Comparison of ENCODE assay signal across 8 cellular contexts in genomic region chr6:39934060-39934757, GRCh38. TPM values are rescaled to one million over a fixed set of nuclear protein-coding genes. Genes with fewer than 3 reads are reported as not detected.
A peak's percentile ranks its signal among the peaks of the same experiment; 100 is the strongest.
DNase-seq lines count a peak whose midpoint lies in the region; ATAC-seq and TF ChIP-seq lines count a peak whose summit lies in the region.

Gene MOCS1 (minus strand): TSS chr6:39934462. CDS start chr6:39934417, 45 bp downstream.

- DNase-seq in CD14-positive monocyte (ENCODE audit: low spot score) = no peak
- peak; percentile 35 for DNase-seq in KBM-7
- peak; percentile 11 to 16 for DNase-seq in activated CD4-positive, alpha-beta T cell treated with anti-CD3 and anti-CD28 coated beads for 4 hours
- peak; percentile 42 to 70 for DNase-seq in dermis microvascular lymphatic vessel endothelial cell (ENCODE audit: low read depth in 2 of 2)
- DNase-seq in left colon = peak; percentile 74 to 83
- DNase-seq in stimulated activated CD4-positive, alpha-beta T cell treated with anti-CD3 and anti-CD28 coated beads, Interleukin-12 subunit alpha, Interleukin-12 subunit beta, amount 100 ng/mL, for 4 hours = peak; percentile 46
- no peak for DNase-seq in NCI-H2107 treated with DMSO at 0.1 percent for 48 hours (lab: John Stamatoyannopoulos, UW; ENCODE audit: unreplicated experiment)

- H3K4me3 Mint-ChIP-seq in CD14-positive monocyte = peak within 1 kb of the TSS; percentile 54 to 79

- no peaks in the 10 kb centered on the region for H3K36me3 Mint-ChIP-seq in CD14-positive monocyte

- peaks cover 31 to 41% (median 36%) of the 10 kb centered on the region in 3 donors for H3K27me3 Mint-ChIP-seq in CD14-positive monocyte (ENCODE audit: low read depth in 3 of 3)

- H3K27ac Mint-ChIP-seq in CD14-positive monocyte = no peak within 1 kb of the TSS

- intact Hi-C loops in CD14-positive monocyte (cut with micrococcal nuclease) = no loop called here
- intact Hi-C loops in left colon (cut with DNase I, micrococcal nuclease) = no loop called here

- in situ Hi-C loops in KBM-7 (cut with MboI; ENCODE audit: low pct_unique_long_range_greater_than_20kb, low sequenced_read_pairs) = no loop called here

- H3K4me1 Mint-ChIP-seq in CD14-positive monocyte = peaks cover 2% of the 10 kb centered on the region

- peaks cover 0 to 9% (median 0%) of the 10 kb centered on the region in 7 donors for H3K9me3 Mint-ChIP-seq in CD14-positive monocyte

- no peak for TF ChIP-seq CTCF in CD14-positive monocyte (IDR thresholded peaks at IDR 0.05)

- peak; percentile 92 for ATAC-seq in left colon
- no peak for ATAC-seq in HG02885 (IDR thresholded peaks at IDR 0.05; ENCODE audit: poor library complexity, unreplicated experiment)

RNA-seq across cellular contexts. Expression of gene MOCS1, which starts in this region (rescaled TPM):
- polyA plus RNA-seq in CD14-positive monocyte = under 1 TPM; 0.05 to 0.26 TPM
- total RNA-seq in dermis microvascular lymphatic vessel endothelial cell (8.3 and 10.4 TPM in 2 replicates), left colon (10 to 100 TPM; 12.9 to 18.8 TPM)

Comparison
In these comparisons a context has a peak if more than half of its experiments do, and no peak if none do; other contexts are left out.
1. DNase-seq: peak in KBM-7 (single experiment), activated CD4-positive, alpha-beta T cell treated with anti-CD3 and anti-CD28 coated beads for 4 hours (2 of 2), dermis microvascular lymphatic vessel endothelial cell (2 of 2), left colon (2 of 2) and stimulated activated CD4-positive, alpha-beta T cell treated with anti-CD3 and anti-CD28 coated beads, Interleukin-12 subunit alpha, Interleukin-12 subunit beta, amount 100 ng/mL, for 4 hours (single experiment); none in CD14-positive monocyte (single experiment) and NCI-H2107 treated with DMSO at 0.1 percent for 48 hours (single experiment).